ENCODE assay signal across 9 cellular contexts in genomic region chr6:132131777-132132176, GRCh38.
DNase-seq lines count a peak whose midpoint lies in the region; ATAC-seq and TF ChIP-seq lines count a peak whose summit lies in the region.
"Had no signal": no experiment of that assay in that cellular context is flagged by ENCODE, and none has a peak within 500 bp of the region (broad histone marks: within the 10 kb centered on the region; RNA-seq: fewer than 3 reads in every experiment).

No MANE protein-coding gene starts in this region.

- peaks cover 4% of the 10 kb centered on the region for H3K4me1 Mint-ChIP-seq in activated T-cell treated with anti-CD3 and anti-CD28 coated beads, Interleukin-2, amount 50 U/mL, for 4 hours (ENCODE audit: low read depth)

- H3K4me3 ChIP-seq in stomach: no peak overlapping the region
- H3K4me3 ChIP-seq: SK-N-MC had no signal

- ATAC-seq in left cardiac atrium: peak; percentile 70 to 95
- ATAC-seq in HG02970 (IDR thresholded peaks at IDR 0.05; ENCODE audit: low FRiP score, unreplicated experiment): no peak
- ATAC-seq in activated T-cell treated with anti-CD3 and anti-CD28 coated beads, Interleukin-2, amount 50 U/mL, for 4 hours: no peak

- H3K4me3 Mint-ChIP-seq in activated T-cell treated with anti-CD3 and anti-CD28 coated beads, Interleukin-2, amount 50 U/mL, for 4 hours: no peak overlapping the region

- TF ChIP-seq POLR2A in stomach (IDR thresholded peaks at IDR 0.05): no peak

- intact Hi-C loops in left cardiac atrium (cut with DNase I): loop anchor here (5.0 to 10.0 kb wide), 4 partner anchors 44 to 179 kb away; partner anchors contain the start of gene CCN2 (in 2 of the 2)
- intact Hi-C loops in stomach (cut with DNase I; ENCODE audit: low total_unique reads): no loop called here

- TF ChIP-seq CTCF in stomach (IDR thresholded peaks at IDR 0.05): no peak

- peak; percentile 88 for DNase-seq in HS-5 (ENCODE audit: low read depth)
- DNase-seq in SW 1271 (lab: John Stamatoyannopoulos, UW): peak; percentile 20 to 43
- peak; percentile 59 for DNase-seq in left cardiac atrium
- no peak for DNase-seq in stomach
- DNase-seq in activated T-cell treated with anti-CD3 and anti-CD28 coated beads, Interleukin-2, amount 50 U/mL, for 4 hours: no peak
- DNase-seq in cortex of kidney (lab: John Stamatoyannopoulos, UW): no peak
- no peak for DNase-seq in activated effector memory CD4-positive, alpha-beta T cell treated with Interleukin-2 at 50 U/mL for 16 hours

- no peaks in the 10 kb centered on the region for H3K27me3 ChIP-seq in stomach

- H3K27ac ChIP-seq in stomach: peak overlapping the region in 4 of 5 donors; percentile 72 to 85 (median 82)
- H3K27ac ChIP-seq: SK-N-MC had no signal

- peaks cover 8% of the 10 kb centered on the region for H3K27me3 Mint-ChIP-seq in activated T-cell treated with anti-CD3 and anti-CD28 coated beads, Interleukin-2, amount 50 U/mL, for 4 hours (ENCODE audit: low read depth)

- no peaks in the 10 kb centered on the region for H3K9me3 Mint-ChIP-seq in activated T-cell treated with anti-CD3 and anti-CD28 coated beads, Interleukin-2, amount 50 U/mL, for 4 hours

- 50 to 71% (median 53%) methylated on average over 2 of the region's 2 CpGs for whole genome bisulfite sequencing in stomach, 5 donors

- peaks cover 0 to 40% (median 16%) of the 10 kb centered on the region in 4 donors for H3K4me1 ChIP-seq in stomach

- no peaks in the 10 kb centered on the region for H3K36me3 ChIP-seq in stomach

- H3K36me3 Mint-ChIP-seq in activated T-cell treated with anti-CD3 and anti-CD28 coated beads, Interleukin-2, amount 50 U/mL, for 4 hours (ENCODE audit: insufficient read depth): no peaks in the 10 kb centered on the region

- peak; percentile 13 for TF ChIP-seq EP300 in stomach (IDR thresholded peaks at IDR 0.05)

- no peaks in the 10 kb centered on the region for H3K9me3 ChIP-seq in stomach

Comparison
In these comparisons a context has a peak if more than half of its experiments do, and no peak if none do; other contexts are left out.
1. DNase-seq: peak in HS-5 (single experiment), SW 1271 (2 of 2) and left cardiac atrium (single experiment); none in stomach (single experiment), activated T-cell treated with anti-CD3 and anti-CD28 coated beads, Interleukin-2, amount 50 U/mL, for 4 hours (single experiment), cortex of kidney (single experiment) and activated effector memory CD4-positive, alpha-beta T cell treated with Interleukin-2 at 50 U/mL for 16 hours (single experiment).
2. ATAC-seq: peak in left cardiac atrium (2 of 2); none in HG02970 (single experiment) and activated T-cell treated with anti-CD3 and anti-CD28 coated beads, Interleukin-2, amount 50 U/mL, for 4 hours (0 of 2).